18 cellular contexts compared by ENCODE assay signal in genomic region chr2:190862591-190862991, GRCh38. TPM values are rescaled to one million over a fixed set of nuclear protein-coding genes. Genes with fewer than 3 reads are reported as not detected.
DNase-seq lines count a peak whose midpoint lies in the region; ATAC-seq and TF ChIP-seq lines count a peak whose summit lies in the region.
"Had no signal": no experiment of that assay in that cellular context is flagged by ENCODE, and none has a peak within 500 bp of the region (broad histone marks: within the 10 kb centered on the region; RNA-seq: fewer than 3 reads in every experiment).

No MANE protein-coding gene starts in this region.

- no peak overlapping the region for H3K4me3 ChIP-seq in breast epithelium
- no peak overlapping the region for H3K4me3 ChIP-seq in RWPE2 (ENCODE audit: severe bottlenecking)
- no peak overlapping the region for H3K4me3 ChIP-seq in fibroblast of villous mesenchyme (ENCODE audit: low read depth, low read length)
- H3K4me3 ChIP-seq: BLaER1, esophagus muscularis mucosa had no signal

- no peaks in the 10 kb centered on the region for H3K36me3 Mint-ChIP-seq in MCF 10A (ENCODE audit: insufficient read depth, unreplicated experiment)
- no peaks in the 10 kb centered on the region for H3K36me3 Mint-ChIP-seq in Calu3 (ENCODE audit: insufficient read depth, unreplicated experiment)

- no peaks in the 10 kb centered on the region for H3K9me3 Mint-ChIP-seq in MCF 10A (ENCODE audit: unreplicated experiment)
- no peaks in the 10 kb centered on the region for H3K9me3 Mint-ChIP-seq in Calu3 (ENCODE audit: low read depth, unreplicated experiment)
- H3K9me3 Mint-ChIP-seq: stimulated activated memory B cell treated with anti-CD40 and anti-IgM and Interleukin-4, amounts not matched to agents 10 μg/mL and 1 μg/mL and 100 μg/mL, for 72 hours had no signal

- intact Hi-C loops in MCF 10A (cut with micrococcal nuclease) (no loop called here), breast epithelium (cut with DNase I; ENCODE audit: low total_unique reads) (loop anchor here (1.0 kb wide), 1 partner anchor 10 kb away; no protein-coding TSS in a partner anchor), Calu3 (cut with micrococcal nuclease; ENCODE audit: unreplicated experiment) (no loop called here)

- BruUV-seq in MCF 10A (replicated peaks; lab: Mats Ljungman, UMichigan) (no TSS peak), Calu3 (replicated peaks; lab: Mats Ljungman, UMichigan) (no TSS peak)

- ATAC-seq in RWPE2 (ENCODE audit: low read depth) = peak; percentile 71
- ATAC-seq: HCT116; SK-N-SH treated with all-trans-retinoic acid at 6 μM for 48 hours; stimulated activated memory B cell treated with anti-CD40 and anti-IgM and Interleukin-4, amounts not matched to agents 10 μg/mL and 1 μg/mL and 100 μg/mL, for 72 hours had no signal

- TF ChIP-seq POLR2A in breast epithelium (IDR thresholded peaks at IDR 0.05) = no peak

- POLR2A ChIA-PET in MCF 10A (lab: Yijun Ruan, JAX) = interaction anchor here (0.8 to 1.3 kb wide), 4 partner anchors 18 to 28 kb away, joined by 3 to 4 read pairs (median 3); partner anchors contain the start of gene GLS

- H3K27me3 ChIP-seq in breast epithelium (no peaks in the 10 kb centered on the region), RWPE2 (ENCODE audit: insufficient read depth, poor library complexity, severe bottlenecking) (no peaks in the 10 kb centered on the region)
- H3K27me3 ChIP-seq: BLaER1, esophagus muscularis mucosa had no signal

- H3K27ac Mint-ChIP-seq in MCF 10A (ENCODE audit: low read depth, unreplicated experiment) (peak overlapping the region; percentile 59), Calu3 (ENCODE audit: unreplicated experiment) (no peak overlapping the region)
- H3K27ac Mint-ChIP-seq: activated B cell treated with CpG ODN at 0.5 μM for 24 hours; progenitor cell of endocrine pancreas; stimulated activated memory B cell treated with anti-CD40 and anti-IgM and Interleukin-4, amounts not matched to agents 10 μg/mL and 1 μg/mL and 100 μg/mL, for 72 hours had no signal

- H3K27ac ChIP-seq in breast epithelium (no peak overlapping the region), RWPE2 (ENCODE audit: poor library complexity, severe bottlenecking) (peak overlapping the region; percentile 75)
- H3K27ac ChIP-seq: BLaER1, esophagus muscularis mucosa had no signal

- DNase-seq in MCF 10A (ENCODE audit: unreplicated experiment) = peak; percentile 21
- no peak for DNase-seq in breast epithelium (ENCODE audit: low spot score in 2 of 2)
- no peak for DNase-seq in RWPE2 (ENCODE audit: low spot score)
- DNase-seq in fibroblast of villous mesenchyme (ENCODE audit: low read depth) = peak; percentile 93
- DNase-seq in pons (ENCODE audit: low spot score) = no peak
- DNase-seq in Calu3 = no peak
- DNase-seq in NCI-H146 treated with DMSO at 0.1 percent for 48 hours (lab: John Stamatoyannopoulos, UW; ENCODE audit: unreplicated experiment) = no peak
- no peak for DNase-seq in NCI-H146 (lab: John Stamatoyannopoulos, UW)
- DNase-seq: activated B cell treated with CpG ODN at 0.5 μM for 24 hours; activated effector memory CD4-positive, alpha-beta T cell treated with Interleukin-2 at 50 U/mL for 16 hours; NCI-H1694 treated with DMSO at 0.1 percent for 48 hours; stimulated activated CD4-positive, alpha-beta T cell treated with anti-CD3 and anti-CD28 coated beads, Interleukin-2, amount 100 ng/mL, for 24 hours had no signal

- H3K36me3 ChIP-seq in breast epithelium (no peaks in the 10 kb centered on the region), RWPE2 (ENCODE audit: low read depth) (no peaks in the 10 kb centered on the region)
- H3K36me3 ChIP-seq: BLaER1, esophagus muscularis mucosa had no signal

- no peaks in the 10 kb centered on the region for H3K9me3 ChIP-seq in breast epithelium
- H3K9me3 ChIP-seq in RWPE2 (ENCODE audit: severe bottlenecking) = no peaks in the 10 kb centered on the region
- H3K9me3 ChIP-seq: BLaER1, esophagus muscularis mucosa had no signal

- TF ChIP-seq CTCF in MCF 10A (IDR thresholded peaks at IDR 0.05; ENCODE audit: unreplicated experiment) = no peak
- no peak for TF ChIP-seq CTCF in breast epithelium (IDR thresholded peaks at IDR 0.05)
- TF ChIP-seq CTCF in RWPE2 (IDR thresholded peaks at IDR 0.05; ENCODE audit: poor library complexity, severe bottlenecking) = no peak
- no peak for TF ChIP-seq CTCF in fibroblast of villous mesenchyme (IDR thresholded peaks at IDR 0.05; ENCODE audit: insufficient read depth, low read depth, low read length)
- TF ChIP-seq CTCF in Calu3 (IDR thresholded peaks at IDR 0.05; ENCODE audit: unreplicated experiment) = no peak

- H3K4me3 Mint-ChIP-seq in MCF 10A (ENCODE audit: unreplicated experiment) (no peak overlapping the region), Calu3 (ENCODE audit: low read depth, unreplicated experiment) (no peak overlapping the region)
- H3K4me3 Mint-ChIP-seq: activated B cell treated with CpG ODN at 0.5 μM for 24 hours; stimulated activated memory B cell treated with anti-CD40 and anti-IgM and Interleukin-4, amounts not matched to agents 10 μg/mL and 1 μg/mL and 100 μg/mL, for 72 hours had no signal

- H3K4me1 Mint-ChIP-seq in MCF 10A (ENCODE audit: insufficient read depth, unreplicated experiment) (peaks cover 30% of the 10 kb centered on the region), Calu3 (ENCODE audit: low read depth, unreplicated experiment) (peaks cover 32% of the 10 kb centered on the region)
- H3K4me1 Mint-ChIP-seq: activated B cell treated with CpG ODN at 0.5 μM for 24 hours; stimulated activated memory B cell treated with anti-CD40 and anti-IgM and Interleukin-4, amounts not matched to agents 10 μg/mL and 1 μg/mL and 100 μg/mL, for 72 hours had no signal

- H3K27me3 Mint-ChIP-seq in MCF 10A (ENCODE audit: insufficient read depth, unreplicated experiment) = no peaks in the 10 kb centered on the region
- no peaks in the 10 kb centered on the region for H3K27me3 Mint-ChIP-seq in Calu3 (ENCODE audit: unreplicated experiment)
- H3K27me3 Mint-ChIP-seq: activated B cell treated with CpG ODN at 0.5 μM for 24 hours; stimulated activated memory B cell treated with anti-CD40 and anti-IgM and Interleukin-4, amounts not matched to agents 10 μg/mL and 1 μg/mL and 100 μg/mL, for 72 hours had no signal

- CTCF ChIA-PET in MCF 10A (lab: Yijun Ruan, JAX) (interaction anchor here (0.7 to 1.6 kb wide), 3 partner anchors 12 to 858 kb away, joined by 3 to 9 read pairs (median 4); no protein-coding TSS in a partner anchor), Calu3 (lab: Charles Lee) (no interaction called here)

- H3K4me1 ChIP-seq in breast epithelium (no peaks in the 10 kb centered on the region), RWPE2 (ENCODE audit: insufficient read depth, poor library complexity, severe bottlenecking) (peaks cover 14% of the 10 kb centered on the region)
- H3K4me1 ChIP-seq: BLaER1 had no signal

RNA-seq across cellular contexts. Expression of gene GLS, which starts 18.0 kb away (rescaled TPM):
- total RNA-seq in MCF 10A (2022) (107 and 121 TPM in 2 replicates), breast epithelium (100 to 1,000 TPM in 2 of 3 donors, 10 to 100 TPM in 1; 96.7 to 157 (median 133) TPM), fibroblast of villous mesenchyme (375 and 519 TPM in 2 replicates), Calu3 (2022) (110 and 115 TPM in 2 replicates)

Comparison
In these comparisons a context has a peak if more than half of its experiments do, and no peak if none do; other contexts are left out.
1. DNase-seq: peak in MCF 10A (single experiment) and fibroblast of villous mesenchyme (single experiment); none in breast epithelium (0 of 2), RWPE2 (single experiment), pons (single experiment), Calu3 (single experiment), NCI-H146 treated with DMSO at 0.1 percent for 48 hours (single experiment) and NCI-H146 (single experiment).